Comparison of ENCODE assay signal across 15 cellular contexts in genomic region chr3:126990890-126991289, GRCh38.
"Had no signal": no experiment of that assay in that cellular context is flagged by ENCODE, and none has a peak within 500 bp of the region (broad histone marks: within the 10 kb centered on the region; RNA-seq: fewer than 3 reads in every experiment).

No MANE protein-coding gene starts in this region.

- H3K27me3 Mint-ChIP-seq: activated CD4-positive, alpha-beta memory T cell treated with anti-CD3 and anti-CD28 coated beads for 36 hours had no signal

- DNase-seq: activated CD4-positive, alpha-beta memory T cell treated with anti-CD3 and anti-CD28 coated beads for 36 hours; activated CD4-positive, CD25-positive, alpha-beta regulatory T cell treated with anti-CD3 and anti-CD28 coated beads, Interleukin-2, amount 50 U/mL, for 72 hours; activated naive CD4-positive, alpha-beta T cell; effector CD8-positive, alpha-beta T cell; hippocampal formation; left ventricle myocardium superior; mesenchymal stem cell; ovary; retina; small intestine; SW 1271; tibial artery had no signal

- ATAC-seq: gastroesophageal sphincter, left ventricle myocardium superior had no signal

- H3K4me3 Mint-ChIP-seq: activated CD4-positive, alpha-beta memory T cell treated with anti-CD3 and anti-CD28 coated beads for 36 hours; activated T-helper 1 cell treated with anti-CD3 and anti-CD28 coated beads, Interleukin-12 subunit alpha, Interleukin-12 subunit beta, Interleukin-2, Interleukin-4 antibody, amounts not matched to agents 30 ng/mL and 10 ng/mL and 1 ng/mL, durations not matched to agents 14 hours and 24 hours and 36 hours; nephron had no signal

- H3K9me3 Mint-ChIP-seq: activated CD4-positive, alpha-beta memory T cell treated with anti-CD3 and anti-CD28 coated beads for 36 hours; activated T-helper 1 cell treated with anti-CD3 and anti-CD28 coated beads, Interleukin-12 subunit alpha, Interleukin-12 subunit beta, Interleukin-2, Interleukin-4 antibody, amounts not matched to agents 30 ng/mL and 10 ng/mL and 1 ng/mL, durations not matched to agents 14 hours and 24 hours and 36 hours; nephron had no signal

- H3K27ac Mint-ChIP-seq: activated CD4-positive, alpha-beta memory T cell treated with anti-CD3 and anti-CD28 coated beads for 36 hours; activated T-helper 1 cell treated with anti-CD3 and anti-CD28 coated beads, Interleukin-12 subunit alpha, Interleukin-12 subunit beta, Interleukin-2, Interleukin-4 antibody, amounts not matched to agents 30 ng/mL and 10 ng/mL and 1 ng/mL, durations not matched to agents 14 hours and 24 hours and 36 hours; nephron had no signal
